Comparison of ENCODE assay signal across 1 cellular context in genomic region chr12:51839310-51839943, GRCh38.
TF ChIP-seq lines count a peak whose summit lies in the region.

No MANE protein-coding gene starts in this region.

TF ChIP-seq in SK-N-SH treated with all-trans-retinoic acid at 6 μM for 48 hours, 23 proteins besides CTCF, POLR2A, EP300 and RAD21 (continued from another document):
- TF ChIP-seq, protein P1, sequence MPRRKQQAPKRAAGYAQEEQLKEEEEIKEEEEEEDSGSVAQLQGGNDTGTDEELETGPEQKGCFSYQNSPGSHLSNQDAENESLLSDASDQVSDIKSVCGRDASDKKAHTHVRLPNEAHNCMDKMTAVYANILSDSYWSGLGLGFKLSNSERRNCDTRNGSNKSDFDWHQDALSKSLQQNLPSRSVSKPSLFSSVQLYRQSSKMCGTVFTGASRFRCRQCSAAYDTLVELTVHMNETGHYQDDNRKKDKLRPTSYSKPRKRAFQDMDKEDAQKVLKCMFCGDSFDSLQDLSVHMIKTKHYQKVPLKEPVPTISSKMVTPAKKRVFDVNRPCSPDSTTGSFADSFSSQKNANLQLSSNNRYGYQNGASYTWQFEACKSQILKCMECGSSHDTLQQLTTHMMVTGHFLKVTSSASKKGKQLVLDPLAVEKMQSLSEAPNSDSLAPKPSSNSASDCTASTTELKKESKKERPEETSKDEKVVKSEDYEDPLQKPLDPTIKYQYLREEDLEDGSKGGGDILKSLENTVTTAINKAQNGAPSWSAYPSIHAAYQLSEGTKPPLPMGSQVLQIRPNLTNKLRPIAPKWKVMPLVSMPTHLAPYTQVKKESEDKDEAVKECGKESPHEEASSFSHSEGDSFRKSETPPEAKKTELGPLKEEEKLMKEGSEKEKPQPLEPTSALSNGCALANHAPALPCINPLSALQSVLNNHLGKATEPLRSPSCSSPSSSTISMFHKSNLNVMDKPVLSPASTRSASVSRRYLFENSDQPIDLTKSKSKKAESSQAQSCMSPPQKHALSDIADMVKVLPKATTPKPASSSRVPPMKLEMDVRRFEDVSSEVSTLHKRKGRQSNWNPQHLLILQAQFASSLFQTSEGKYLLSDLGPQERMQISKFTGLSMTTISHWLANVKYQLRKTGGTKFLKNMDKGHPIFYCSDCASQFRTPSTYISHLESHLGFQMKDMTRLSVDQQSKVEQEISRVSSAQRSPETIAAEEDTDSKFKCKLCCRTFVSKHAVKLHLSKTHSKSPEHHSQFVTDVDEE (CRISPR knock-in tag; IDR thresholded peaks at IDR 0.05): no peak
- no peak for TF ChIP-seq GLIS3 (CRISPR knock-in tag; IDR thresholded peaks at IDR 0.05)
- no peak for TF ChIP-seq CSRNP3 (CRISPR knock-in tag; IDR thresholded peaks at IDR 0.05)
- no peak for TF ChIP-seq TCF4 (CRISPR knock-in tag; IDR thresholded peaks at IDR 0.05; ENCODE audit: borderline replicate concordance)
- TF ChIP-seq PPARA (CRISPR knock-in tag; IDR thresholded peaks at IDR 0.05; ENCODE audit: borderline replicate concordance): no peak
- no peak for TF ChIP-seq POU6F1 (CRISPR knock-in tag; IDR thresholded peaks at IDR 0.05; ENCODE audit: borderline replicate concordance, low read depth)
- no peak for TF ChIP-seq ZFP30 (CRISPR knock-in tag; IDR thresholded peaks at IDR 0.05)
TF ChIP-seq in SK-N-SH treated with all-trans-retinoic acid at 6 μM for 48 hours: peak in this region for 0.
